15 cellular contexts compared by ENCODE assay signal in the genomic region with DNA sequence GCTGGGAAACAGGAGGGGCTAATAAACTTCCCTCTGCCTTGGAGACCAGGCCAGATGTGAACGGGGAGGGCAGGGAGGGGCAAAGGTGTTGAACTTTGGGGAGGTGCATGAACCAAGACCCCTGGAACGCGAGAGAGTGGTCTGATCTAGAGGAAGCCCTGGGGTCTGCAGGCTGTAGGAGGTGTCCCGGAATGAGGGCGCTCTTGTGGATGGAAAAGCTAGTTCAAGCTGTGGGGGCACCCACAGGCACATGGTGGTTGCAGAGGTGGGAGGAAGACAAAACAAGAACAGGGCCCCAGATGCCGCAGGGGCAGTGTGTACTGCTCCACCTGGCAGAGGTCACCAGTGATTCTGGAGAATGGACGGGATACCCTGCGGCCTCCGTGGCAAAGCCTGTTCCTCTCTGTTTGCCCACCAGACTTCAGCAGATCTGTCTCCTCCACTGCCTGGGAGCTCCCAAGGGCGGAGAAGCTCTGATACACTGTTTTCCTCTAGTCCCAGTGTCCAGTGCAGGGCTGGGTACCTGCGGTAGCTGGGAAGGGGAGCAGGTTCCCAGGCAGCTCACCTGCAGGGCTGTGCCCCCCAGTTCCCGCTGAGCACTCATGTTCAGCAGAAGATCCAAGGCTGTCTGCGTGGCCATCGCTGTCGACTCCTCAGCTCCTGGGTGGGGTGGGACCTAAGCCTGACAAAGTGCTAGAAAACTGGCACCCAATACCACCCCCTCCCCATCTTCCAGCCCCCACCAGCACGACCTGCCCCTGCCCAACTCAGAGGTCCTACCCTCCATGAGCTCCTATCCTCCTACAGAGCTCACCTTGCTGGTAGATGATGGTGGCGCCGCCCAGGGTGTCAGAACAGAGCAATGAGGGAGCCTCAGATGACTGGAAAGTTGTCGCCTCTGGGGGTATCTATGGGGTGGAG. TPM values are rescaled to one million over a fixed set of nuclear protein-coding genes. Genes with fewer than 3 reads are reported as not detected.
"Had no signal": no experiment of that assay in that cellular context is flagged by ENCODE, and none has a peak within 500 bp of the region (broad histone marks: within the 10 kb centered on the region; RNA-seq: fewer than 3 reads in every experiment).

No MANE protein-coding gene starts in this region.

- H3K9me3 Mint-ChIP-seq: activated naive CD4-positive, alpha-beta T cell treated with anti-CD3 and anti-CD28 coated beads, Interleukin-2, amount 50 U/mL, for 72 hours; dendritic cell treated with granulocyte-macrophage colony-stimulating factor and Interleukin-4, amounts not matched to agents 40 ng/mL and 50 ng/mL, for 4 days; natural killer cell had no signal

- H3K27ac Mint-ChIP-seq: activated naive CD4-positive, alpha-beta T cell treated with anti-CD3 and anti-CD28 coated beads, Interleukin-2, amount 50 U/mL, for 72 hours; dendritic cell treated with granulocyte-macrophage colony-stimulating factor and Interleukin-4, amounts not matched to agents 40 ng/mL and 50 ng/mL, for 4 days had no signal

- ATAC-seq: activated CD4-positive, CD25-positive, alpha-beta regulatory T cell treated with anti-CD3 and anti-CD28 coated beads, Interleukin-2, amount 50 U/mL, for 24 hours; foreskin keratinocyte had no signal

- H3K27me3 ChIP-seq: foreskin keratinocyte, neutrophil, tibial nerve had no signal

- H3K4me3 Mint-ChIP-seq: dendritic cell treated with granulocyte-macrophage colony-stimulating factor and Interleukin-4, amounts not matched to agents 40 ng/mL and 50 ng/mL, for 4 days; natural killer cell had no signal

- H3K27ac ChIP-seq: foreskin keratinocyte, left ventricle myocardium inferior, neutrophil, tibial nerve had no signal

- H3K4me1 ChIP-seq: foreskin keratinocyte, left ventricle myocardium inferior, tibial nerve had no signal

- H3K4me1 Mint-ChIP-seq: natural killer cell had no signal

- H3K27me3 Mint-ChIP-seq: dendritic cell treated with granulocyte-macrophage colony-stimulating factor and Interleukin-4, amounts not matched to agents 40 ng/mL and 50 ng/mL, for 4 days had no signal

- H3K9me3 ChIP-seq: left ventricle myocardium inferior, neutrophil had no signal

- H3K4me3 ChIP-seq: left ventricle myocardium inferior, tibial nerve had no signal

- DNase-seq: cerebellar nuclear complex; effector memory CD4-positive, alpha-beta T cell; foreskin keratinocyte; glutamatergic neuron; hypothalamus; left ventricle myocardium inferior; mesenchymal stem cell; natural killer cell; stimulated activated CD4-positive, alpha-beta T cell treated with anti-CD3 and anti-CD28 coated beads, Interleukin-1b, Interleukin-23, amount 100 ng/mL, for 48 hours had no signal

RNA-seq across cellular contexts. Expression of a gene that starts 51.4 kb away (rescaled TPM):
- total RNA-seq: activated CD8-positive, alpha-beta memory T cell treated with anti-CD3 and anti-CD28 coated beads for 36 hours had no signal
